1 cellular context compared by ENCODE assay signal in genomic region chr20:63434599-63435378, GRCh38.
TF ChIP-seq lines count a peak whose summit lies in the region.

No MANE protein-coding gene starts in this region.

TF ChIP-seq in K562, 482 proteins besides CTCF, POLR2A, EP300 and RAD21 (continued from another document and continues in another):
- TF ChIP-seq CREB5 (CRISPR knock-in tag; IDR thresholded peaks at IDR 0.05) (no peak), USF2 (CRISPR knock-in tag; IDR thresholded peaks at IDR 0.05) (peak; percentile 86), ZNF212 (CRISPR knock-in tag; IDR thresholded peaks at IDR 0.05) (no peak), ZBTB5 (IDR thresholded peaks at IDR 0.05) (no peak), ZNF274 (IDR thresholded peaks at IDR 0.05; ENCODE audit: borderline replicate concordance, low read depth, low read length) (no peak), HDAC8 (tag; IDR thresholded peaks at IDR 0.05) (no peak), ZBTB26 (CRISPR knock-in tag; IDR thresholded peaks at IDR 0.05) (no peak), RBM25 (IDR thresholded peaks at IDR 0.05; ENCODE audit: low read depth, low read length, severe bottlenecking) (no peak), CXXC5 (CRISPR knock-in tag; IDR thresholded peaks at IDR 0.05) (peak; percentile 56), FUS (optimal IDR thresholded peaks at IDR 0.05; ENCODE audit: low read depth, low read length) (no peak), PCBP2 (IDR thresholded peaks at IDR 0.05; ENCODE audit: low read depth, low read length, poor library complexity, severe bottlenecking) (no peak), REST (CRISPR knock-in tag; IDR thresholded peaks at IDR 0.05; ENCODE audit: low read depth) (no peak), TAF7 (tag; IDR thresholded peaks at IDR 0.05) (no peak), TRIM28 (IDR thresholded peaks at IDR 0.05) (no peak), PKNOX1 (IDR thresholded peaks at IDR 0.05) (peak; percentile 10; the same call in 1 of the 2 replicates), TRIM24 (IDR thresholded peaks at IDR 0.05) (no peak), MCM3 (IDR thresholded peaks at IDR 0.05) (no peak), ZFPM2 (CRISPR knock-in tag; IDR thresholded peaks at IDR 0.05) (no peak), ZNF165 (CRISPR knock-in tag; IDR thresholded peaks at IDR 0.05; ENCODE audit: borderline replicate concordance) (no peak), ZNF449 (CRISPR knock-in tag; IDR thresholded peaks at IDR 0.05) (no peak), ZNF217 (CRISPR knock-in tag; IDR thresholded peaks at IDR 0.05) (no peak), CUX1 (CRISPR knock-in tag; IDR thresholded peaks at IDR 0.05) (no peak), DACH1 (IDR thresholded peaks at IDR 0.05; ENCODE audit: partially characterized antibody) (no peak), HEY1 (CRISPR knock-in tag; IDR thresholded peaks at IDR 0.05; ENCODE audit: borderline replicate concordance) (no peak), ZMIZ1 (IDR thresholded peaks at IDR 0.05; ENCODE audit: low read depth in 2 of 2, low read length in 2 of 2) (no peak), SMAD2 (IDR thresholded peaks at IDR 0.05; ENCODE audit: low read depth, low read length) (no peak), ZNF384 (IDR thresholded peaks at IDR 0.05; ENCODE audit: low read depth, low read length) (no peak), ZNF668 (CRISPR knock-in tag; IDR thresholded peaks at IDR 0.05) (no peak), JUND (IDR thresholded peaks at IDR 0.05; ENCODE audit: borderline replicate concordance, low read depth, low read length) (peak; percentile 32; the same call in 1 of the 2 replicates), JUND (tag; IDR thresholded peaks at IDR 0.05; ENCODE audit: borderline replicate concordance, low read depth, low read length) (peak; percentile 49; the same call in 1 of the 3 replicates), TCF7 (IDR thresholded peaks at IDR 0.05; ENCODE audit: borderline replicate concordance) (no peak), CREM (IDR thresholded peaks at IDR 0.05; ENCODE audit: low read depth) (peak; percentile 46; the same call in 1 of the 2 replicates), MLLT1 (IDR thresholded peaks at IDR 0.05) (peak in 1 of 2 experiments; percentile 88; a peak in 2 of 4 replicates), RFX1 (IDR thresholded peaks at IDR 0.05) (no peak), TEAD2 (tag; IDR thresholded peaks at IDR 0.05) (peak; percentile 100), SMARCA5 (IDR thresholded peaks at IDR 0.05) (no peak), SAP30 (IDR thresholded peaks at IDR 0.05; ENCODE audit: borderline replicate concordance, insufficient read depth, low read depth, low read length, poor library complexity, severe bottlenecking) (no peak), ARNT (IDR thresholded peaks at IDR 0.05) (0 out of 4 replicates have a peak, but pooled peaks of 1 of the 2 experiments have one; percentile 64)
